ENCODE assay signal across 8 cellular contexts in the genomic region with DNA sequence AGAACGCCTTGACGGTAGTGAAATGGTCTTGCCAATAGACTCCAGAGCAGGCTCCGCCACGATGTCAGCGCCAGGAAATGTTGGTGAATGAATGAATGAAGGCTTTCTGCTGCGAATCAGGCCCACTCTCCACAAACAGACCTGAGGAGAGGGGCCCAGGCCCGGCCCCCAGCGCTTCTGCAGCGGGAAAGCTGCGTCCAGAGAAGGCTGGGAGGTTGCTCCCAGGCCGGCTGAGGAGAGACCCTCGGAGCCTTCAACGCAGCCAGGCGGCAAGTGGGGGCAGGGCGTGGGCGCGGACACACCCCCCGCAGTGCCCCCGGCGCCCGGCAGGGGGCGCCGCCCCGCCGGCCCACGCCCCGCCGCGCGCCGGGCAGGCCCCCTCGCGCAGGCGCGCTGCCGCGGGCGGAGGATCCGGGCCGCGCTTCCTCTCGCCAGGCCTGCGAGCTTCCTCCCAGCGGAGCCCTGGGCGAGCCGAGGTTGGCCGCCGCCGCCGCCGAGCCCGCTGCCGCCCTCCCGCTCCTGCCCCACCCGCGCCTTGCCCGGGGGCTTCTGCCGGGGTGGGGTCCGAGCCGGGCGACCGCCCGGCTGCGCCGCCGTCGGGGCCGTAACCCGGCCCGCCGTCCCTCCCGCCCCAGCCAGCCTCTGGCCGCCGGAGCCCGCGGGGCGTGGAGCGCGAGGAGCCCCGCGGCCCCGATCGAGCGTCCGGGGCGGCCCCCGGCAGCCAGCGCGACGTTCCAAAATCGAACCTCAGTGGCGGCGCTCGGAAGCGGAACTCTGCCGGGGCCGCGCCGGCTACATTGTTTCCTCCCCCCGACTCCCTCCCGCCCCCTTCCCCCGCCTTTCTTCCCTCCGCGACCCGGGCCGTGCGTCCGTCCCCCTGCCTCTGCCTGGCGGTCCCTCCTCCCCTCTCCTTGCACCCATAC. TPM values are rescaled to one million over a fixed set of nuclear protein-coding genes. Genes with fewer than 3 reads are reported as not detected.
DNase-seq lines count a peak whose midpoint lies in the region; ATAC-seq and TF ChIP-seq lines count a peak whose summit lies in the region.

Gene CSK (plus strand): TSS at position 408 of the 923 bp plus-strand sequence. CDS start 16,218 bp downstream, outside the sequence.

- H3K9me3 Mint-ChIP-seq in activated naive CD4-positive, alpha-beta T cell treated with anti-CD3 and anti-CD28 coated beads, Interleukin-2, amount 50 U/mL, for 72 hours: no peaks in the 10 kb centered on the region

- 0 to 2% methylated on average over 13 to 49 of the region's 109 CpGs for WGBS in upper lobe of left lung, 2 donors

- TF ChIP-seq POLR2A in upper lobe of left lung (IDR thresholded peaks at IDR 0.05): peak in 2 of 4 donors; percentile 44 to 71

- H3K9ac ChIP-seq in SK-N-MC (ENCODE audit: insufficient read length): peak within 1 kb of the TSS; percentile 88

- no peak for TF ChIP-seq EP300 in upper lobe of left lung (IDR thresholded peaks at IDR 0.05)

- H3K4me3 ChIP-seq in SK-N-MC: peak within 1 kb of the TSS; percentile 78
- H3K4me3 ChIP-seq in upper lobe of left lung: peak within 1 kb of the TSS; percentile 82 to 90 (median 88)

- TF ChIP-seq CTCF in upper lobe of left lung (IDR thresholded peaks at IDR 0.05): peak; percentile 80 to 93 (median 90)

- peak; percentile 65 for DNase-seq in Ammon's horn (ENCODE audit: low spot score)
- DNase-seq in HUDEP-2 (lab: John Stamatoyannopoulos, UW; ENCODE audit: unreplicated experiment in 76 of 76): peak in 55 of 76 experiments; percentile 11 to 76 (median 46)
- DNase-seq in SK-N-MC (ENCODE audit: low read depth, low spot score): no peak
- peak; percentile 86 for DNase-seq in activated naive CD4-positive, alpha-beta T cell treated with anti-CD3 and anti-CD28 coated beads, Interleukin-2, amount 50 U/mL, for 72 hours (ENCODE audit: low spot score in 2 of 2)
- no peak for DNase-seq in glomerular endothelial cell (ENCODE audit: extremely low read depth, low read depth, low spot score)
- DNase-seq in occipital lobe (lab: John Stamatoyannopoulos, UW): peak; percentile 50
- DNase-seq in upper lobe of left lung: peak; percentile 73 to 96

- ATAC-seq in GM19023 (IDR thresholded peaks at IDR 0.05; ENCODE audit: unreplicated experiment) (peak; percentile 44), upper lobe of left lung (ENCODE audit: low FRiP score in 2 of 2) (peak; percentile 73 to 85)
- peak; percentile 41 to 67 for ATAC-seq in activated naive CD4-positive, alpha-beta T cell treated with anti-CD3 and anti-CD28 coated beads, Interleukin-2, amount 50 U/mL, for 72 hours

- no peaks in the 10 kb centered on the region for H3K36me3 ChIP-seq in SK-N-MC (ENCODE audit: insufficient read depth, low read length)
- H3K36me3 ChIP-seq in upper lobe of left lung: no peaks in the 10 kb centered on the region

- H3K27ac Mint-ChIP-seq in activated naive CD4-positive, alpha-beta T cell treated with anti-CD3 and anti-CD28 coated beads, Interleukin-2, amount 50 U/mL, for 72 hours: peak within 1 kb of the TSS; percentile 88 to 95

- H3K4me1 ChIP-seq in upper lobe of left lung: peaks cover 72 to 85% (median 77%) of the 10 kb centered on the region in 4 donors

- H3K27ac ChIP-seq in SK-N-MC (peak within 1 kb of the TSS; percentile 76), upper lobe of left lung (peak within 1 kb of the TSS; percentile 88 to 99 (median 96))

- no peaks in the 10 kb centered on the region for H3K9me3 ChIP-seq in SK-N-MC (ENCODE audit: low read depth, low read length)
- no peaks in the 10 kb centered on the region for H3K9me3 ChIP-seq in upper lobe of left lung

- H3K36me3 Mint-ChIP-seq in activated naive CD4-positive, alpha-beta T cell treated with anti-CD3 and anti-CD28 coated beads, Interleukin-2, amount 50 U/mL, for 72 hours: peaks cover 45 to 51% of the 10 kb centered on the region in 2 donors

- H3K27me3 ChIP-seq in upper lobe of left lung: no peaks in the 10 kb centered on the region

RNA-seq across cellular contexts. Expression of gene CSK, which starts in this region (rescaled TPM):
- 100 to 1,000 TPM; 231 to 297 TPM for total RNA-seq in activated naive CD4-positive, alpha-beta T cell treated with anti-CD3 and anti-CD28 coated beads, Interleukin-2, amount 50 U/mL, for 72 hours
- total RNA-seq in glomerular endothelial cell (48.0 and 69.4 TPM in 2 replicates), occipital lobe (24.0 TPM), upper lobe of left lung (100 to 1,000 TPM in 1 of 6 donors, 10 to 100 TPM in 5; 32.7 to 104 (median 64.8) TPM)

Comparison
In these comparisons a context has a peak if more than half of its experiments do, and no peak if none do; other contexts are left out.
1. DNase-seq: peak in Ammon's horn (single experiment), HUDEP-2 (55 of 76), activated naive CD4-positive, alpha-beta T cell treated with anti-CD3 and anti-CD28 coated beads, Interleukin-2, amount 50 U/mL, for 72 hours (2 of 2), occipital lobe (single experiment) and upper lobe of left lung (2 of 2); none in SK-N-MC (single experiment) and glomerular endothelial cell (single experiment).
2. Peak in every context shown above with its lines, with median percentiles within 50 percentile points of each other: ATAC-seq.